ENCODE assay signal across 8 cellular contexts in the genomic region with DNA sequence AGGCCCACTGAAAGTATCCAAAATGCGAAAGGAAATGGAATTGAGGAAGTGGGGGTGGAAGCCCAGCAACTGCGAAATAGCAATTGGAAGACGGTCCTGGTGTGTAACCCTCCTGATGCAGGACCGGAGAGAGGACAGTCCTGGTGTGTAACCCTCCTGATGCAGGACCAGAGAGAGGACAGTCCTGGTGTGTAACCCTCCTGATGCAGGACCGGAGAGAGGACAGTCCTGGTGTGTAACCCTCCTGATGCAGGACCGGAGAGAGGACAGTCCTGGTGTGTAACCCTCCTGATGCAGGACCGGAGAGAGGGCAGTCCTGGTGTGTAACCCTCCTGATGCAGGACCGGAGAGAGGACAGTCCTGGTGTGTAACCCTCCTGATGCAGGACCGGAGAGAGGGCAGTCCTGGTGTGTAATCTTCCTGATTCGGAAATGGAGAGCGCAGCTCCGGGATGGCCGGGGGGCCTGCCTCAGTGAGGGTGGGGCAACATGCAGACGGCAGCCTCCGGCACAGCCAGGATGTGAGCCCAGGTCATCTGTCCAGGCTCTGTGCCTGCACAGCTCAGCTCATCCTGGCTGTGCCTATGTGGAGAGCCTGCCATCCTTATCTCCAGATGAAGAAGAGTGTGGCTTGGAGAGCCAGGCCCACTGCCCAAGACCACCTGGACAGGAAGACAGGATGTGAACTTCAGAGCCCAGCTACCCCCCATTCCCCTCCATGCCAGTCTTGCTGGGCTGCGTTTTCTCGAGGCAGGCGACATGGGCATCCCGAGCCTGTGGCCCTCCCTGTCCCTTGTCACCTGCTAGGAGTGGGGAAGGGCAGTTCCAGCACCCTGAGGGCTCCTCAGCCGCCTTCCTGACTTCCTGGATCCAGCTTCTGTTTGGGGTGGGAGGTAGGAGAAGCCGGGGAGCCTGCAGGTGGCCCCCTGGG.
A peak's percentile ranks its signal among the peaks of the same experiment; 100 is the strongest.
DNase-seq lines count a peak whose midpoint lies in the region; ATAC-seq and TF ChIP-seq lines count a peak whose summit lies in the region.
"Not testable (repeated sequence)": the region's sequence is repeated elsewhere in the genome, so short reads cannot be mapped to it uniquely, and the experiment has no call there.

No MANE protein-coding gene starts in this region.

- CTCF ChIA-PET in WTC11 (lab: Charles Lee), result interaction anchor here (0.8 kb wide), 1 partner anchor 368 kb away, joined by 3 read pairs; no protein-coding TSS in a partner anchor

- H3K27ac Mint-ChIP-seq in WTC11; activated naive CD8-positive, alpha-beta T cell treated with anti-CD3 and anti-CD28 coated beads, Interleukin-2, amount 10 ng/mL, durations not matched to agents 7 days and 5 days: not testable (repeated sequence)
- H3K27ac Mint-ChIP-seq in nephron progenitor cell, result peak overlapping the region; percentile 54

- intact Hi-C loops in Right ventricle myocardium superior (cut with DNase I); right lobe of liver (cut with DNase I); sciatic nerve (cut with DNase I); aorta (cut with DNase I): not testable (repeated sequence)

- not testable (repeated sequence) for H3K27me3 Mint-ChIP-seq in WTC11 (ENCODE audit: low read depth); activated naive CD8-positive, alpha-beta T cell treated with anti-CD3 and anti-CD28 coated beads, Interleukin-2, amount 10 ng/mL, durations not matched to agents 7 days and 5 days; nephron progenitor cell (ENCODE audit: low read depth, poor library complexity)

- not testable (repeated sequence) for TF ChIP-seq CTCF in WTC11 (IDR thresholded peaks at IDR 0.05); right lobe of liver (IDR thresholded peaks at IDR 0.05); nephron progenitor cell (IDR thresholded peaks at IDR 0.05)

- H3K4me3 Mint-ChIP-seq in WTC11; activated naive CD8-positive, alpha-beta T cell treated with anti-CD3 and anti-CD28 coated beads, Interleukin-2, amount 10 ng/mL, durations not matched to agents 7 days and 5 days; nephron progenitor cell: not testable (repeated sequence)

- not testable (repeated sequence) for TF ChIP-seq POLR2A in right lobe of liver (IDR thresholded peaks at IDR 0.05)

- peaks cover 0 to 14% (median 11%) of the 10 kb centered on the region in 11 experiments; a peak in 17 of 22 replicates for H3K9me3 ChIP-seq in BLaER1 treated with 17β-estradiol and CSF1 and Interleukin-3, amounts not matched to agents 10 nM and 100 nM (replicated peaks in 1 of 11)
- H3K9me3 ChIP-seq in right lobe of liver; aorta (ENCODE audit: control insufficient read depth, low read length): not testable (repeated sequence)

- peaks cover 8 to 49% (median 21%) of the 10 kb centered on the region in 11 experiments; a peak in 20 of 22 replicates for H4K20me1 ChIP-seq in BLaER1 treated with 17β-estradiol and CSF1 and Interleukin-3, amounts not matched to agents 10 nM and 100 nM

- not testable (repeated sequence) for H3K27me3 ChIP-seq in BLaER1 treated with 17β-estradiol and CSF1 and Interleukin-3, amounts not matched to agents 10 nM and 100 nM; right lobe of liver; aorta (ENCODE audit: control insufficient read depth in 1 of 2, insufficient read depth in 2 of 2, low read length in 1 of 2)

- peaks cover 11% of the 10 kb centered on the region for H3K36me3 Mint-ChIP-seq in WTC11
- H3K36me3 Mint-ChIP-seq in activated naive CD8-positive, alpha-beta T cell treated with anti-CD3 and anti-CD28 coated beads, Interleukin-2, amount 10 ng/mL, durations not matched to agents 7 days and 5 days, result not testable (repeated sequence)
- peaks cover 30% of the 10 kb centered on the region for H3K36me3 Mint-ChIP-seq in nephron progenitor cell (ENCODE audit: low read depth)

- DNase-seq in WTC11 (ENCODE audit: low spot score) (peak; percentile 1), Right ventricle myocardium superior (peak; percentile 29), right lobe of liver (peak; percentile 13 to 30 (median 28)), sciatic nerve (ENCODE audit: low spot score) (peak; percentile 45), aorta (peak; percentile 29 to 70)
- DNase-seq in activated naive CD8-positive, alpha-beta T cell treated with anti-CD3 and anti-CD28 coated beads, Interleukin-2, amount 10 ng/mL, durations not matched to agents 7 days and 5 days, result peak; percentile 20
- DNase-seq in nephron progenitor cell, result not testable (repeated sequence)

- peaks cover 11 to 66% (median 33%) of the 10 kb centered on the region in 11 experiments; a peak in 19 of 22 replicates for H3K36me3 ChIP-seq in BLaER1 treated with 17β-estradiol and CSF1 and Interleukin-3, amounts not matched to agents 10 nM and 100 nM
- H3K36me3 ChIP-seq in right lobe of liver; aorta (ENCODE audit: control insufficient read depth in 1 of 2, insufficient read depth in 2 of 2, low read length in 1 of 2): not testable (repeated sequence)

- H3K4me1 ChIP-seq in BLaER1 treated with 17β-estradiol and CSF1 and Interleukin-3, amounts not matched to agents 10 nM and 100 nM, result peaks cover 10 to 33% (median 25%) of the 10 kb centered on the region in 10 experiments
- not testable (repeated sequence) for H3K4me1 ChIP-seq in right lobe of liver; aorta (ENCODE audit: control insufficient read depth in 1 of 2, insufficient read depth in 2 of 2, low read length in 2 of 2)

- 47% methylated on average over 2 of the region's 21 CpGs for WGBS in right lobe of liver (ENCODE audit: insufficient coverage, low coverage, low lambda C conversion rate, missing lambda C conversion rate)
- WGBS in aorta, 2 donors, result 87 to 94% methylated on average over 21 of the region's 21 CpGs

- not testable (repeated sequence) for H3K4me3 ChIP-seq in BLaER1 treated with 17β-estradiol and CSF1 and Interleukin-3, amounts not matched to agents 10 nM and 100 nM; right lobe of liver; aorta (ENCODE audit: low read length in 2 of 2)

- POLR2A ChIA-PET in WTC11 (lab: Charles Lee), result not testable (repeated sequence)
- POLR2A ChIA-PET in activated naive CD8-positive, alpha-beta T cell treated with anti-CD3 and anti-CD28 coated beads, Interleukin-2, amount 10 ng/mL, durations not matched to agents 7 days and 5 days (lab: Charles Lee), result interaction anchor here (0.5 kb wide), 1 partner anchor 185 kb away, joined by 3 read pairs; no protein-coding TSS in a partner anchor

- H3K4me1 Mint-ChIP-seq in WTC11; activated naive CD8-positive, alpha-beta T cell treated with anti-CD3 and anti-CD28 coated beads, Interleukin-2, amount 10 ng/mL, durations not matched to agents 7 days and 5 days: not testable (repeated sequence)
- peaks cover 15% of the 10 kb centered on the region for H3K4me1 Mint-ChIP-seq in nephron progenitor cell

- peaks cover 10% of the 10 kb centered on the region for H3K9me3 Mint-ChIP-seq in WTC11
- not testable (repeated sequence) for H3K9me3 Mint-ChIP-seq in activated naive CD8-positive, alpha-beta T cell treated with anti-CD3 and anti-CD28 coated beads, Interleukin-2, amount 10 ng/mL, durations not matched to agents 7 days and 5 days
- peaks cover 13% of the 10 kb centered on the region for H3K9me3 Mint-ChIP-seq in nephron progenitor cell

- not testable (repeated sequence) for ATAC-seq in WTC11; activated naive CD8-positive, alpha-beta T cell treated with anti-CD3 and anti-CD28 coated beads, Interleukin-2, amount 10 ng/mL, durations not matched to agents 7 days and 5 days (ENCODE audit: low read depth); Right ventricle myocardium superior (ENCODE audit: poor library complexity); right lobe of liver; sciatic nerve; aorta (ENCODE audit: low FRiP score)

- peak overlapping the region in 1 of 11 experiments; percentile 17; a peak in 1 of 22 replicates for H3K27ac ChIP-seq in BLaER1 treated with 17β-estradiol and CSF1 and Interleukin-3, amounts not matched to agents 10 nM and 100 nM
- H3K27ac ChIP-seq in right lobe of liver; aorta (ENCODE audit: low read depth in 1 of 2, low read length in 2 of 2): not testable (repeated sequence)

- H3K9ac ChIP-seq in BLaER1 treated with 17β-estradiol and CSF1 and Interleukin-3, amounts not matched to agents 10 nM and 100 nM, result peak overlapping the region in 1 of 11 experiments; percentile 27; a peak in 2 of 22 replicates

- peak overlapping the region in 10 of 11 experiments; percentile 10 to 58 (median 46); a peak in 15 of 22 replicates for H3K4me2 ChIP-seq in BLaER1 treated with 17β-estradiol and CSF1 and Interleukin-3, amounts not matched to agents 10 nM and 100 nM
